Comparison of ENCODE assay signal across 22 cellular contexts in genomic region chr2:180992994-180993393, GRCh38. TPM values are rescaled to one million over a fixed set of nuclear protein-coding genes. Genes with fewer than 3 reads are reported as not detected.
DNase-seq lines count a peak whose midpoint lies in the region; ATAC-seq, FAIRE-seq and TF ChIP-seq lines count a peak whose summit lies in the region.
"Had no signal": no experiment of that assay in that cellular context is flagged by ENCODE, and none has a peak within 500 bp of the region (broad histone marks: within the 10 kb centered on the region; RNA-seq: fewer than 3 reads in every experiment).

No MANE protein-coding gene starts in this region.

- dilution Hi-C loops in mammary epithelial cell (cut with HindIII; ENCODE audit: low sequenced_read_pairs): no loop called here

- H3K4me3 ChIP-seq in HEK293 (ENCODE audit: low read depth, low read length): no peak overlapping the region
- H3K4me3 ChIP-seq in GM12878: no peak overlapping the region
- H3K4me3 ChIP-seq in osteoblast (ENCODE audit: insufficient read depth, low read length): no peak overlapping the region
- H3K4me3 ChIP-seq in mammary epithelial cell (replicated peaks in 1 of 3; ENCODE audit: insufficient read depth in 1 of 3, low read depth in 2 of 3, low read length in 3 of 3): no peak overlapping the region
- H3K4me3 ChIP-seq: MG63, PC-9, SK-N-MC had no signal

- H3K27ac ChIP-seq in HEK293 (ENCODE audit: extremely low read depth, low read depth, low read length) (no peak overlapping the region), GM12878 (ENCODE audit: control insufficient read depth, insufficient read depth) (no peak overlapping the region), osteoblast (ENCODE audit: low read depth, low read length) (no peak overlapping the region), mammary epithelial cell (ENCODE audit: insufficient read depth, low read depth, low read length) (no peak overlapping the region)
- H3K27ac ChIP-seq: PC-9, RWPE1, SK-N-MC had no signal

- H3K79me2 ChIP-seq in GM12878 (ENCODE audit: control insufficient read depth, insufficient read depth, low read length): peaks cover under 1% of the 10 kb centered on the region
- H3K79me2 ChIP-seq in osteoblast (ENCODE audit: insufficient read depth, low read length): peaks cover 100% of the 10 kb centered on the region
- peaks cover 95% of the 10 kb centered on the region for H3K79me2 ChIP-seq in mammary epithelial cell (ENCODE audit: insufficient read depth, low read length)

- POLR2A ChIA-PET in HEK293 (lab: Yijun Ruan, JAX) (no interaction called here), GM12878 (lab: Charles Lee) (no interaction called here)

- no peak overlapping the region for H3K4me2 ChIP-seq in GM12878 (ENCODE audit: control insufficient read depth, insufficient read depth)
- no peak overlapping the region for H3K4me2 ChIP-seq in osteoblast (ENCODE audit: insufficient read depth, low read length)
- H3K4me2 ChIP-seq in mammary epithelial cell (ENCODE audit: insufficient read depth, low read depth, low read length): no peak overlapping the region
- H3K4me2 ChIP-seq: PC-9 had no signal

- H4K20me1 ChIP-seq in GM12878 (ENCODE audit: control insufficient read depth, insufficient read depth): no peaks in the 10 kb centered on the region
- peaks cover 5% of the 10 kb centered on the region for H4K20me1 ChIP-seq in osteoblast (ENCODE audit: insufficient read depth, low read length)
- no peaks in the 10 kb centered on the region for H4K20me1 ChIP-seq in mammary epithelial cell (ENCODE audit: insufficient read depth, low read length)

- intact Hi-C loops in GM12878 (cut with micrococcal nuclease; ENCODE audit: unreplicated experiment): no loop called here
- intact Hi-C loops in mammary epithelial cell (cut with micrococcal nuclease): no loop called here

- 0 out of 2 replicates have a peak, but pooled peaks cover 5% of the 10 kb centered on the region for H3K4me1 ChIP-seq in HEK293 (ENCODE audit: control insufficient read depth, insufficient read depth, low read length)
- peaks cover 12% of the 10 kb centered on the region for H3K4me1 ChIP-seq in GM12878 (ENCODE audit: control insufficient read depth, insufficient read depth, low read length)
- H3K4me1 ChIP-seq in osteoblast (ENCODE audit: insufficient read depth, low read length): peaks cover 8% of the 10 kb centered on the region
- no peaks in the 10 kb centered on the region for H3K4me1 ChIP-seq in mammary epithelial cell (ENCODE audit: insufficient read depth, low read length)

- peaks cover 3 to 8% of the 10 kb centered on the region in 2 experiments for H3K36me3 ChIP-seq in HEK293 (ENCODE audit: control insufficient read depth in 2 of 2, insufficient read depth in 1 of 2, low read length in 2 of 2)
- H3K36me3 ChIP-seq in GM12878 (ENCODE audit: control insufficient read depth in 2 of 2, insufficient read depth in 2 of 2, low read length in 1 of 2): no peaks in the 10 kb centered on the region; a peak in 1 of 4 replicates
- H3K36me3 ChIP-seq in osteoblast (ENCODE audit: insufficient read depth, low read length): peaks cover 29% of the 10 kb centered on the region
- H3K36me3 ChIP-seq in mammary epithelial cell (ENCODE audit: insufficient read depth, low read length): peaks cover 13% of the 10 kb centered on the region

- DNase-seq in GM12891 (ENCODE audit: insufficient read length, low spot score): no peak
- no peak for DNase-seq in GM12878 (ENCODE audit: low read depth, low spot score)
- no peak for DNase-seq in osteoblast (ENCODE audit: insufficient read length, low spot score, missing footprints)
- no peak for DNase-seq in mammary epithelial cell
- DNase-seq in stimulated activated CD4-positive, alpha-beta T cell treated with anti-CD3 and anti-CD28 coated beads, Interleukin-1b, Interleukin-23, amount 100 ng/mL, for 48 hours: no peak
- DNase-seq: AML-193; C1 segment of cervical spinal cord; CD8-positive, alpha-beta T cell; DND-41; Karpas-422; MG63; NCI-H1436; NCI-H187 treated with DMSO at 0.1 percent for 48 hours; NCI-H2107; NCI-H446 treated with DMSO at 0.1 percent for 48 hours; NCI-H526 treated with DMSO at 0.1 percent for 48 hours; PC-9; SHP77 treated with DMSO at 0.1 percent for 48 hours had no signal

- CTCF ChIA-PET in HEK293 (lab: Yijun Ruan, JAX): interaction anchor here (0.5 to 1.5 kb wide), 2 partner anchors 9 to 17 kb away, joined by 3 to 7 read pairs; no protein-coding TSS in a partner anchor
- CTCF ChIA-PET in GM12878 (lab: Yijun Ruan, JAX): interaction anchor here (0.7 to 3.1 kb wide), 7 partner anchors 8 to 69 kb away, joined by 3 to 27 read pairs (median 5); partner anchors contain the start of gene UBE2E3
- CTCF ChIA-PET in mammary epithelial cell (lab: Charles Lee; ENCODE audit: low non-redundant PET): interaction anchor here (0.7 kb wide), 1 partner anchor 336 kb away, joined by 3 read pairs; no protein-coding TSS in a partner anchor

- TF ChIP-seq POLR2A in GM12891 (IDR thresholded peaks at IDR 0.05; ENCODE audit: low read depth, low read length): no peak
- no peak for TF ChIP-seq POLR2A in GM12878 (IDR thresholded peaks at IDR 0.05; ENCODE audit: low read depth, low read length)

- peak; percentile 44; the same call in 1 of the 2 replicates for TF ChIP-seq CTCF in HEK293 (tag by site-specific recombination; IDR thresholded peaks at IDR 0.05)
- peak in 1 of 3 experiments; percentile 28; a peak in 1 of 6 replicates for TF ChIP-seq CTCF in GM12878 (IDR thresholded peaks at IDR 0.05 in 2 of 3, conservative IDR thresholded peaks at IDR 0.05 in 1 of 3; ENCODE audit: control insufficient read depth in 2 of 3, extremely low read depth in 1 of 3, insufficient read depth in 1 of 3, low read depth in 3 of 3, low read length in 3 of 3)
- peak; percentile 19 for TF ChIP-seq CTCF in osteoblast (IDR thresholded peaks at IDR 0.05; ENCODE audit: extremely low read depth, low read depth, low read length)
- TF ChIP-seq CTCF in mammary epithelial cell (conservative IDR thresholded peaks at IDR 0.05 in 1 of 2, IDR thresholded peaks at IDR 0.05 in 1 of 2; ENCODE audit: extremely low read depth in 1 of 2, insufficient read depth in 1 of 2, low read depth in 1 of 2, low read length in 2 of 2): no peak

- RAD21 ChIA-PET in GM12878 (lab: Charles Lee; ENCODE audit: unreplicated experiment): interaction anchor here (1.1 to 1.3 kb wide), 3 partner anchors 13 to 68 kb away, joined by 5 to 7 read pairs (median 6); no protein-coding TSS in a partner anchor

- ATAC-seq in GM12878 (no peak), HG03135 (IDR thresholded peaks at IDR 0.05; ENCODE audit: unreplicated experiment) (no peak)
- ATAC-seq: CD8-positive, alpha-beta T cell had no signal

- H3K9ac ChIP-seq in GM12878 (ENCODE audit: control insufficient read depth, insufficient read depth, low read length) (no peak overlapping the region), mammary epithelial cell (ENCODE audit: insufficient read depth, low read length) (no peak overlapping the region)

- 0 out of 2 replicates have a peak, but pooled peaks have one; percentile 18 for TF ChIP-seq RAD21 in GM12878 (IDR thresholded peaks at IDR 0.05; ENCODE audit: insufficient read depth, low read depth, low read length)

- no TSS peak for BruUV-seq in GM12878 (replicated peaks; lab: Mats Ljungman, UMichigan)
- no TSS peak for BruUV-seq in mammary epithelial cell (replicated peaks; lab: Mats Ljungman, UMichigan)

- no peak for FAIRE-seq in GM12891 (lab: Jason Lieb, UNC)
- FAIRE-seq in GM12878 (lab: Jason Lieb, UNC): no peak

- no peak overlapping the region for H2AFZ ChIP-seq in GM12878 (ENCODE audit: control insufficient read depth, low read depth, low read length)
- H2AFZ ChIP-seq in osteoblast (ENCODE audit: low read length): no peak overlapping the region
- H2AFZ ChIP-seq in mammary epithelial cell (ENCODE audit: low read depth, low read length): no peak overlapping the region
- H2AFZ ChIP-seq: PC-9 had no signal

- SMC1A ChIA-PET in GM12878 (lab: Charles Lee; ENCODE audit: uncharacterized antibody, unreplicated experiment): interaction anchor here (0.7 to 2.4 kb wide), 8 partner anchors 9 to 66 kb away, joined by 3 to 14 read pairs (median 4); no protein-coding TSS in a partner anchor

- TF ChIP-seq EP300 in GM12878 (IDR thresholded peaks at IDR 0.05; ENCODE audit: borderline replicate concordance in 1 of 2, control insufficient read depth in 1 of 2, low read depth in 2 of 2, low read length in 2 of 2): no peak

- WGBS in GM12878 (ENCODE audit: insufficient coverage, insufficient replicate concordance, low lambda C conversion rate, missing lambda C conversion rate): 77% methylated on average over 2 of the region's 2 CpGs
- 100% methylated on average over 2 of the region's 2 CpGs for WGBS in mammary epithelial cell (ENCODE audit: low coverage, missing lambda C conversion rate)

- no peaks in the 10 kb centered on the region for H3K27me3 ChIP-seq in GM12878 (replicated peaks in 1 of 2; ENCODE audit: control insufficient read depth in 2 of 2, insufficient read depth in 2 of 2, low read length in 1 of 2)
- H3K27me3 ChIP-seq in osteoblast (ENCODE audit: insufficient read depth, low read length): no peaks in the 10 kb centered on the region
- no peaks in the 10 kb centered on the region for H3K27me3 ChIP-seq in mammary epithelial cell (ENCODE audit: insufficient read depth, low read length)
- H3K27me3 ChIP-seq: MG63 had no signal

- H3K9me3 ChIP-seq in HEK293 (ENCODE audit: control insufficient read depth, insufficient read depth, low read depth, low read length): no peaks in the 10 kb centered on the region
- no peaks in the 10 kb centered on the region for H3K9me3 ChIP-seq in GM12878 (replicated peaks; ENCODE audit: control insufficient read depth, insufficient read depth, low read length)
- H3K9me3 ChIP-seq in osteoblast (ENCODE audit: low read depth, low read length): no peaks in the 10 kb centered on the region
- H3K9me3 ChIP-seq in mammary epithelial cell (replicated peaks; ENCODE audit: insufficient read depth, low read length): no peaks in the 10 kb centered on the region
- H3K9me3 ChIP-seq: MG63 had no signal

- in situ Hi-C loops in GM12878 (cut with MboI): no loop called here
- in situ Hi-C loops in mammary epithelial cell (cut with MboI; ENCODE audit: low sequenced_read_pairs in 2 of 2): no loop called here

RNA-seq across cellular contexts. Expression of gene UBE2E3, which starts 12.6 kb away (rescaled TPM):
- polyA plus RNA-seq in GM12891 (2012; ENCODE audit: low read depth, missing spikeins): 31.4 TPM
- total RNA-seq in GM12878 (2013; cell fraction: nucleolus; rRNA removed): 4.8 and 4.9 TPM in 2 replicates
- 23.4 and 24.5 TPM in 2 replicates for total RNA-seq in GM12878 (2014; rRNA removed)
- 17.1 and 18.5 TPM in 2 replicates for total RNA-seq in GM12878 (2014; rRNA removed; fragmentation: Illumina TruSeq; extraction: Trizol)
- total RNA-seq in GM12878 (2021): 22.4 and 27.0 TPM in 2 replicates
- polyA plus RNA-seq in GM12878 (2011; ENCODE audit: low read depth): 22.3 TPM
- polyA plus RNA-seq in GM12878 (2011; rRNA removed): 46.4 and 49.8 TPM in 2 replicates
- 31.4 and 34.4 TPM in 2 replicates for polyA plus RNA-seq in GM12878 (2011; cell fraction: cytosol; rRNA removed)
- polyA plus RNA-seq in GM12878 (2011; cell fraction: nucleus; rRNA removed): 31.3 and 37.2 TPM in 2 replicates
- 30.8 and 34.1 TPM in 2 replicates for polyA plus RNA-seq in GM12878 (2012)
- polyA plus RNA-seq in GM12878 (2014; fragmentation: Illumina TruSeq; extraction: Trizol): 50.0 and 73.9 TPM in 2 replicates
- 10 to 100 TPM; 14.9 to 22.7 TPM for polyA plus RNA-seq in GM12878 (2014; fragmentation: Nextera tagmentation; extraction: Ambion mirVana)
- 24.0 and 29.9 TPM in 2 replicates for polyA plus RNA-seq in GM12878 (2014; rRNA removed)
- polyA plus RNA-seq in GM12878 (2016; fragmentation: Nextera tagmentation; extraction: Ambion mirVana): 10 to 100 TPM; 27.9 to 37.9 TPM
- polyA minus RNA-seq in GM12878 (2011; rRNA and poly(A)+ RNA removed): 16.8 and 19.4 TPM in 2 replicates
- polyA minus RNA-seq in GM12878 (2011; cell fraction: cytosol; rRNA and poly(A)+ RNA removed): 5.1 and 11.1 TPM in 2 replicates
- polyA minus RNA-seq in GM12878 (2011; cell fraction: nucleus; rRNA and poly(A)+ RNA removed): 10.5 and 19.1 TPM in 2 replicates
- 58.3 and 71.9 TPM in 2 replicates for total RNA-seq in osteoblast
- total RNA-seq in mammary epithelial cell: 10 to 100 TPM; 65.0 to 86.3 TPM
- 97.5 TPM for polyA plus RNA-seq in mammary epithelial cell
- polyA minus RNA-seq in mammary epithelial cell: 60.2 TPM

Comparison
In these comparisons a context has a peak if more than half of its experiments do, and no peak if none do; other contexts are left out.
1. CTCF ChIP-seq: peak in HEK293 (single experiment) and osteoblast (single experiment); none in mammary epithelial cell (0 of 2).